In the genomic region with DNA sequence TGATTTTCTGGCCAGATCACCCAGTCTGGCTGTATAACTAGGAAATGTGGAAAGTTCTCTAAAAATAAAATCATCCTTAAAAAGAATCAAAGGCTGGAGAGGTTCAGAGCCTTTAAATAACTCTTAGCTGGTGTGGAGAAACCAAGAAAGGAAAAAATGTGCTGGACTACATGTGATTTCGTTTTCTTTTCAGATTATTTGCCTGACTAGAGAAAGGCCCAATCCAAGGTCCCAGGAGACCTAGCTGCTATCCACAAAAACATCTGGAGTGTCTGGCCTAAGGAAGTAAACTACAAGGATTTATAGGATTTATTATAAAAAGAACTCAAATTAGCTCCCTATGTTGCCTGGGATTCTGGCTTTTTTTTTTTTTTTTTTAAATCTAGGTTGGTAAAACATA, we compare ENCODE assay signal across 10 cellular contexts. TPM values are rescaled to one million over a fixed set of nuclear protein-coding genes. Genes with fewer than 3 reads are reported as not detected.
DNase-seq lines count a peak whose midpoint lies in the region; ATAC-seq and TF ChIP-seq lines count a peak whose summit lies in the region.
"Had no signal": no experiment of that assay in that cellular context is flagged by ENCODE, and none has a peak within 500 bp of the region (broad histone marks: within the 10 kb centered on the region; RNA-seq: fewer than 3 reads in every experiment).

No MANE protein-coding gene starts in this region.

- no peak for TF ChIP-seq CTCF in prostate gland (IDR thresholded peaks at IDR 0.05)

- ATAC-seq in HG03469 (IDR thresholded peaks at IDR 0.05; ENCODE audit: unreplicated experiment), result no peak
- no peak for ATAC-seq in activated naive CD4-positive, alpha-beta T cell treated with anti-CD3 and anti-CD28 coated beads, Interleukin-2, amount 50 U/mL, for 72 hours

- no peaks in the 10 kb centered on the region for H3K4me1 ChIP-seq in ES-I3 (ENCODE audit: insufficient read depth, low read length)
- no peaks in the 10 kb centered on the region for H3K4me1 ChIP-seq in prostate gland (replicated peaks)

- H3K27ac Mint-ChIP-seq in activated naive CD4-positive, alpha-beta T cell treated with anti-CD3 and anti-CD28 coated beads, Interleukin-2, amount 50 U/mL, for 72 hours, result peak overlapping the region in 1 of 2 donors; percentile 91

- H3K36me3 Mint-ChIP-seq in activated naive CD4-positive, alpha-beta T cell treated with anti-CD3 and anti-CD28 coated beads, Interleukin-2, amount 50 U/mL, for 72 hours, result peaks cover 0 to 7% of the 10 kb centered on the region in 2 donors

- H3K9me3 ChIP-seq in ES-I3 (ENCODE audit: control insufficient read depth, insufficient read depth, low read length) (no peaks in the 10 kb centered on the region), prostate gland (no peaks in the 10 kb centered on the region)

- peak overlapping the region in 1 of 2 donors; percentile 75 for H3K4me3 ChIP-seq in prostate gland

- no peaks in the 10 kb centered on the region for H3K27me3 ChIP-seq in prostate gland (replicated peaks; ENCODE audit: insufficient read depth)

- peak overlapping the region; percentile 76 for H3K9ac ChIP-seq in ES-I3 (ENCODE audit: low read depth, low read length)

- no peak for TF ChIP-seq POLR2A in prostate gland (IDR thresholded peaks at IDR 0.05)

- no peaks in the 10 kb centered on the region for H3K9me3 Mint-ChIP-seq in activated naive CD4-positive, alpha-beta T cell treated with anti-CD3 and anti-CD28 coated beads, Interleukin-2, amount 50 U/mL, for 72 hours

- peak overlapping the region; percentile 97 to 98 for H3K27ac ChIP-seq in prostate gland

- DNase-seq in NCI-H69 (lab: John Stamatoyannopoulos, UW) (peak; percentile 48), fibroblast of peridontal ligament (ENCODE audit: extremely low read depth) (peak; percentile 82), prostate gland (ENCODE audit: low spot score) (no peak), COLO668 (lab: John Stamatoyannopoulos, UW; ENCODE audit: unreplicated experiment) (no peak)
- DNase-seq in activated naive CD4-positive, alpha-beta T cell treated with anti-CD3 and anti-CD28 coated beads, Interleukin-2, amount 50 U/mL, for 72 hours (ENCODE audit: low spot score in 2 of 2), result no peak
- DNase-seq: amniotic stem cell, DND-41, OCI-M1 had no signal

- intact Hi-C loops in prostate gland (cut with DNase I), result no loop called here

- H3K36me3 ChIP-seq in ES-I3 (ENCODE audit: insufficient read depth, low read length), result no peaks in the 10 kb centered on the region
- H3K36me3 ChIP-seq in prostate gland, result no peaks in the 10 kb centered on the region

- 70% methylated on average over 1 of the region's 1 CpG for WGBS in prostate gland

RNA-seq across cellular contexts. Expression of gene TMEM30B, which starts 0.8 kb away (rescaled TPM):
- total RNA-seq in prostate gland, result 10 to 100 TPM; 57.1 to 98.5 TPM
- total RNA-seq in activated naive CD4-positive, alpha-beta T cell treated with anti-CD3 and anti-CD28 coated beads, Interleukin-2, amount 50 U/mL, for 72 hours, result 1 to 10 TPM; 1.4 to 2.1 TPM

RNA-seq across cellular contexts. Expression of gene PRKCH, which starts 39.5 kb away (rescaled TPM):
- 10 to 100 TPM; 27.6 to 33.9 TPM for total RNA-seq in prostate gland
- total RNA-seq in activated naive CD4-positive, alpha-beta T cell treated with anti-CD3 and anti-CD28 coated beads, Interleukin-2, amount 50 U/mL, for 72 hours, result 100 to 1,000 TPM; 131 to 216 TPM

Comparison
In these comparisons a context has a peak if more than half of its experiments do, and no peak if none do; other contexts are left out.
1. DNase-seq: peak in NCI-H69 (single experiment) and fibroblast of peridontal ligament (single experiment); none in prostate gland (single experiment), COLO668 (single experiment) and activated naive CD4-positive, alpha-beta T cell treated with anti-CD3 and anti-CD28 coated beads, Interleukin-2, amount 50 U/mL, for 72 hours (0 of 2).
2. RNA of gene TMEM30B, which starts 0.8 kb away (total RNA-seq): 57.1 to 98.5 TPM in prostate gland; 1.4 to 2.1 TPM in activated naive CD4-positive, alpha-beta T cell treated with anti-CD3 and anti-CD28 coated beads, Interleukin-2, amount 50 U/mL, for 72 hours; every median in the first group is over 10 times any median in the second.